ENCODE assay signal across 10 cellular contexts in the genomic region with DNA sequence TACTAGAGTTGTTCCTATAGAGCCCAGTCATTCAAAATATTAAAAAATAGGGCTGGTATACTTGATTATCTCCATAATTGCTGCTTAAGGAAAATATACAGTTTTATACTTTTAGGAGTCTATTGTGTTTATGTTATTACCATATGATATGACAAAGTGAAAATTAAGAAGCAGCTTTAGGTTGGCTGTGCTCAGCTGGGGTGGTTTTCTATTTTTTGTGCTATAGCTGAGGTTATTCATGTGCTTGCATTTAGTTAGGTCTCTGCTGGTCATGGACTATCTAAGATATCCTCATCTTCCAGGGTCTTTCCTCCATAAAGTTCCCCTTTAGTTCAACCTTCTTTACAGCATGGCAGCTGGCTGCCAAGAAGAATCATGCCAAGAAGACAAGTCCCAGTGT. TPM values are rescaled to one million over a fixed set of nuclear protein-coding genes. Genes with fewer than 3 reads are reported as not detected.
"Had no signal": no experiment of that assay in that cellular context is flagged by ENCODE, and none has a peak within 500 bp of the region (broad histone marks: within the 10 kb centered on the region; RNA-seq: fewer than 3 reads in every experiment).

No MANE protein-coding gene starts in this region.

- H3K27ac ChIP-seq: HL-60, KMS-11 had no signal

- H3K4me2 ChIP-seq: KMS-11 had no signal

- ATAC-seq: K562 had no signal

- H3K27ac Mint-ChIP-seq: IgD-negative memory B cell had no signal

- DNase-seq: IMR-90, KBM-7, KG1 had no signal

- H3K4me1 Mint-ChIP-seq: IgD-negative memory B cell had no signal

- FAIRE-seq: HTR-8/SVneo, K562 had no signal

- H3K9ac ChIP-seq: KMS-11 had no signal

- H3K36me3 Mint-ChIP-seq: IgD-negative memory B cell had no signal

- H3K27me3 Mint-ChIP-seq: IgD-negative memory B cell had no signal

- H3K4me3 Mint-ChIP-seq: IgD-negative memory B cell had no signal

- H3K4me3 ChIP-seq: K562 had no signal

RNA-seq across cellular contexts. Expression of a gene that starts 13.6 kb away (rescaled TPM):
- total RNA-seq: HT-29, HT1080 had no signal
- polyA plus RNA-seq: IgD-negative memory B cell had no signal
